In genomic region chr7:122695816-122696215, GRCh38 we compare ENCODE assay signal across 10 cellular contexts. TPM values are rescaled to one million over a fixed set of nuclear protein-coding genes. Genes with fewer than 3 reads are reported as not detected.
"Had no signal": no experiment of that assay in that cellular context is flagged by ENCODE, and none has a peak within 500 bp of the region (broad histone marks: within the 10 kb centered on the region; RNA-seq: fewer than 3 reads in every experiment).

No MANE protein-coding gene starts in this region.

- FAIRE-seq: K562 had no signal

- DNase-seq: GM23248, H7, HFFc6, IMR-90, KG1 had no signal

- H3K27ac Mint-ChIP-seq: HFFc6 had no signal

- H3K9me3 ChIP-seq: HAP-1 had no signal

- H3K9ac ChIP-seq: GM23248 had no signal

- H3K4me3 ChIP-seq: GM23248, HAP-1, K562 had no signal

- H3K4me1 ChIP-seq: HAP-1 had no signal

- H3K27ac ChIP-seq: GM23248, HL-60 had no signal

- H3K36me3 ChIP-seq: HAP-1 had no signal

- H3K4me3 Mint-ChIP-seq: HFFc6 had no signal

- H2AFZ ChIP-seq: GM23248 had no signal

- ATAC-seq: HCT116, K562 had no signal

RNA-seq across cellular contexts. Expression of gene RNF133, which starts 3.1 kb away (rescaled TPM):
- total RNA-seq: GM23248, H4, H7, HFFc6, IMR-90, K562 had no signal
- polyA plus RNA-seq: GM23248, IMR-90, K562 had no signal

RNA-seq across cellular contexts. Expression of gene RNF148, which starts 6.9 kb away (rescaled TPM):
- total RNA-seq: GM23248, H7, HFFc6, IMR-90, K562 had no signal
- polyA plus RNA-seq: GM23248, IMR-90, K562 had no signal
